3 cellular contexts compared by ENCODE assay signal in genomic region chr7:38916396-38916795, GRCh38.
"Had no signal": no experiment of that assay in that cellular context is flagged by ENCODE, and none has a peak within 500 bp of the region (broad histone marks: within the 10 kb centered on the region; RNA-seq: fewer than 3 reads in every experiment).

No MANE protein-coding gene starts in this region.

- ATAC-seq: GM12878 had no signal

- DNase-seq: GDM1, GF-D8 had no signal

- H3K4me3 ChIP-seq: GM12878 had no signal
